ENCODE assay signal across 10 cellular contexts in the genomic region with DNA sequence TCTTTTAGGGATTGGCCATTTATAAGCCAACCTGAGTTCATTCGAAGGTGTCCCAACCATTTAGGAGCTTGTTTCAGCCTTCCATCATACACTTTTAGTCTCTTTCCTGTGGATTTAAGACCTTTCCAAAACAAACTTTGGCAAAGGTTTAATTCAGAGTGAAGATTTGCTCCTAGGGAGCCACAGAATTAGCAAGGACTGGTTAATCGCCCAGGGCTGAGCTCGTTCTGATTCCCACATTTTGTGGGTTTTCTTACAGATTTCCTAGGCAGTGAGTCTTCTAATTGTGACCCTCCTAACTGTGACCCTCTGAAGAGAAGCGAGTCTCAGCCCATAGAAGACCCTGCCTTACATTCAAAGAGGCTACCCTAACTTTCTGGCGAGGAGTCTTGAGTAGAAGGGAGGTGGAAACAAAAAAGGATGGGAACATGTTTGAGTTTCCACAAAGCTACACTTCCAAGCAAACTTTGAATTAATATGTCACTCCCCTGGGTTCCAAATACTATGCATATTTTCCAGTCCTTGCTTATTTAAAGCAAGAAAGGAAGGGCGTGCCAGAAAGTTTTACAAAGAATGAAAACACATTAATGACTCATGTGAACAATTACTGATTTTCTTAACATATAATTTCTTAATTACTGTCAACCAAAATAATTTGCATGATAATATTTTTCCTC.
A peak's percentile ranks its signal among the peaks of the same experiment; 100 is the strongest.
DNase-seq lines count a peak whose midpoint lies in the region; ATAC-seq and TF ChIP-seq lines count a peak whose summit lies in the region.
"Had no signal": no experiment of that assay in that cellular context is flagged by ENCODE, and none has a peak within 500 bp of the region (broad histone marks: within the 10 kb centered on the region; RNA-seq: fewer than 3 reads in every experiment).

No MANE protein-coding gene starts in this region.

- H3K27me3 ChIP-seq in RWPE2 (ENCODE audit: insufficient read depth, poor library complexity, severe bottlenecking) (no peaks in the 10 kb centered on the region), sigmoid colon (no peaks in the 10 kb centered on the region)

- H3K9me3 ChIP-seq in RWPE2 (ENCODE audit: severe bottlenecking) = no peaks in the 10 kb centered on the region
- H3K9me3 ChIP-seq in sigmoid colon = no peaks in the 10 kb centered on the region

- H3K4me1 ChIP-seq in RWPE2 (ENCODE audit: insufficient read depth, poor library complexity, severe bottlenecking) (peaks cover 33% of the 10 kb centered on the region), sigmoid colon (peaks cover 0 to 71% (median 59%) of the 10 kb centered on the region in 4 donors)

- TF ChIP-seq POLR2A in sigmoid colon (IDR thresholded peaks at IDR 0.05) (no peak), GM18505 (IDR thresholded peaks at IDR 0.05; ENCODE audit: borderline replicate concordance, extremely low read depth, insufficient read depth, insufficient read length) (no peak)

- intact Hi-C loops in sigmoid colon (cut with DNase I) (loop anchor here (5.0 kb wide), 1 partner anchor 118 kb away; a partner anchor contains a TSS), left colon (cut with DNase I, micrococcal nuclease) (no loop called here)

- peak; percentile 26 for DNase-seq in GM03348 (ENCODE audit: low spot score)
- no peak for DNase-seq in RWPE2 (ENCODE audit: low spot score)
- peak; percentile 56 for DNase-seq in epithelial cell of esophagus (ENCODE audit: low read depth)
- DNase-seq in sigmoid colon = no peak
- no peak for DNase-seq in NCI-H1694 (lab: John Stamatoyannopoulos, UW)
- no peak for DNase-seq in left colon
- DNase-seq: NCI-H2029, T1000 had no signal

- no peak for TF ChIP-seq CTCF in RWPE2 (IDR thresholded peaks at IDR 0.05; ENCODE audit: poor library complexity, severe bottlenecking)
- no peak for TF ChIP-seq CTCF in epithelial cell of esophagus (IDR thresholded peaks at IDR 0.05; ENCODE audit: insufficient read depth, low read depth, low read length, missing control alignments)
- no peak for TF ChIP-seq CTCF in sigmoid colon (IDR thresholded peaks at IDR 0.05)

- H3K27ac ChIP-seq in RWPE2 (ENCODE audit: poor library complexity, severe bottlenecking) = peak overlapping the region; percentile 83
- H3K27ac ChIP-seq in sigmoid colon = peak overlapping the region; percentile 64 to 83 (median 72)

- 84 to 88% methylated on average over 6 of the region's 6 CpGs for WGBS in sigmoid colon, 2 donors

- no peak for TF ChIP-seq EP300 in sigmoid colon (IDR thresholded peaks at IDR 0.05)

- ATAC-seq in RWPE2 (ENCODE audit: low read depth) (peak; percentile 8; the same call in 1 of the 3 replicates), GM18505 (IDR thresholded peaks at IDR 0.05; ENCODE audit: unreplicated experiment) (no peak), HG03280 (IDR thresholded peaks at IDR 0.05; ENCODE audit: unreplicated experiment) (no peak), left colon (no peak)

- H3K36me3 ChIP-seq in RWPE2 (ENCODE audit: low read depth) = 0 out of 2 replicates have a peak, but pooled peaks cover 3% of the 10 kb centered on the region
- H3K36me3 ChIP-seq in sigmoid colon = no peaks in the 10 kb centered on the region

- no peak overlapping the region for H3K4me3 ChIP-seq in RWPE2 (ENCODE audit: severe bottlenecking)
- peak overlapping the region; percentile 7 for H3K4me3 ChIP-seq in epithelial cell of esophagus (ENCODE audit: low read length)
- no peak overlapping the region for H3K4me3 ChIP-seq in sigmoid colon

Comparison
In these comparisons a context has a peak if more than half of its experiments do, and no peak if none do; other contexts are left out.
1. DNase-seq: peak in GM03348 (single experiment) and epithelial cell of esophagus (single experiment); none in RWPE2 (single experiment), sigmoid colon (single experiment), NCI-H1694 (single experiment) and left colon (0 of 2).